8 cellular contexts compared by ENCODE assay signal in the genomic region with DNA sequence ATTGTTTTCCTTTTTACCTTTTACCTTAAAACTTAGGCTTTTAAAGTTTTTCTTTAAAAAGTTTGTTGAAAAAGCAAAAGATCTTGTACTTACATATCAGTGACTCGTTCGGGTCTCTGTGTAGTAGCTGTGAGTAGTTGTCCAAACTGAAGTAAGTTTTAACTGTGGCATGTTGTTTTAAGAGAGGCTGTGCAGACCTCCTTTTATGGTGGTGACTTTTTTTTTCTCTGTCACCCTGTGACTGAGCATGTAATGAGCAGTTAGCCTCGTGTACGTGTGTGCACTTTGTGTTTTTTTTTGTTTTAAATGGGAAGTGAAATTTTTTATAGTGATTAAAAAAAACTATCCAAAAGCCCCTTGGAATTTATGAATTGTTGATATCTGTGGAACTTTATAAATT. TPM values are rescaled to one million over a fixed set of nuclear protein-coding genes. Genes with fewer than 3 reads are reported as not detected.
DNase-seq lines count a peak whose midpoint lies in the region; ATAC-seq and TF ChIP-seq lines count a peak whose summit lies in the region.

A gene with protein sequence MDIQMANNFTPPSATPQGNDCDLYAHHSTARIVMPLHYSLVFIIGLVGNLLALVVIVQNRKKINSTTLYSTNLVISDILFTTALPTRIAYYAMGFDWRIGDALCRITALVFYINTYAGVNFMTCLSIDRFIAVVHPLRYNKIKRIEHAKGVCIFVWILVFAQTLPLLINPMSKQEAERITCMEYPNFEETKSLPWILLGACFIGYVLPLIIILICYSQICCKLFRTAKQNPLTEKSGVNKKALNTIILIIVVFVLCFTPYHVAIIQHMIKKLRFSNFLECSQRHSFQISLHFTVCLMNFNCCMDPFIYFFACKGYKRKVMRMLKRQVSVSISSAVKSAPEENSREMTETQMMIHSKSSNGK (minus strand): TSS at position 153 of the 400 bp plus-strand sequence. CDS start 11,254 bp downstream, outside the sequence.

- TF ChIP-seq CTCF in activated B cell treated with CpG ODN at 0.5 μM for 24 hours (IDR thresholded peaks at IDR 0.05) = no peak

- no peaks in the 10 kb centered on the region for H3K27me3 ChIP-seq in stomach smooth muscle (ENCODE audit: control insufficient read depth in 1 of 2, insufficient read depth in 2 of 2, low read length in 2 of 2)

- H3K27me3 Mint-ChIP-seq in activated B cell treated with CpG ODN at 0.5 μM for 24 hours (no peaks in the 10 kb centered on the region), immature natural killer cell (ENCODE audit: low read depth in 3 of 3) (peaks cover 0 to 2% (median 2%) of the 10 kb centered on the region in 3 donors)

- H3K36me3 ChIP-seq in stomach smooth muscle (ENCODE audit: control insufficient read depth in 2 of 2, insufficient read depth in 2 of 2, low read length in 2 of 2) = no peaks in the 10 kb centered on the region

- H3K4me3 Mint-ChIP-seq in activated B cell treated with CpG ODN at 0.5 μM for 24 hours (peak within 1 kb of the TSS; percentile 95), immature natural killer cell (peak within 1 kb of the TSS; percentile 71 to 82 (median 78))

- peak; percentile 45 for DNase-seq in Ammon's horn (ENCODE audit: low spot score)
- DNase-seq in activated B cell treated with CpG ODN at 0.5 μM for 24 hours = no peak
- DNase-seq in immature natural killer cell = peak in 2 of 3 donors; percentile 40 to 52
- no peak for DNase-seq in NCI-H1048 (lab: John Stamatoyannopoulos, UW)
- no peak for DNase-seq in NCI-H1092 (lab: John Stamatoyannopoulos, UW)

- intact Hi-C loops in activated B cell treated with CpG ODN at 0.5 μM for 24 hours (cut with micrococcal nuclease) = loop anchor here (1.0 kb wide), 8 partner anchors 11 to 125 kb away; no protein-coding TSS in a partner anchor

- POLR2A ChIA-PET in activated B cell treated with CpG ODN at 0.5 μM for 24 hours (lab: Charles Lee) = interaction anchor here (0.7 to 5.2 kb wide), 25 partner anchors 9 to 199 kb away, joined by 3 to 75 read pairs (median 5); a partner anchor contains a TSS

- H3K4me1 Mint-ChIP-seq in activated B cell treated with CpG ODN at 0.5 μM for 24 hours (peaks cover 82% of the 10 kb centered on the region), immature natural killer cell (peaks cover 56 to 77% of the 10 kb centered on the region in 2 donors)

- H3K9me3 ChIP-seq in stomach smooth muscle (ENCODE audit: control insufficient read depth in 2 of 2, low read length in 2 of 2) = no peaks in the 10 kb centered on the region

- H3K4me1 ChIP-seq in stomach smooth muscle (ENCODE audit: control insufficient read depth, insufficient read depth, low read length) = peaks cover 27% of the 10 kb centered on the region

- H3K4me3 ChIP-seq in stomach smooth muscle (ENCODE audit: low read length in 2 of 2) = peak within 1 kb of the TSS; percentile 68

- H3K36me3 Mint-ChIP-seq in activated B cell treated with CpG ODN at 0.5 μM for 24 hours (ENCODE audit: low read depth) (peaks cover 54% of the 10 kb centered on the region), immature natural killer cell (peaks cover 5 to 23% (median 5%) of the 10 kb centered on the region in 3 donors)

- H3K9me3 Mint-ChIP-seq in activated B cell treated with CpG ODN at 0.5 μM for 24 hours = no peaks in the 10 kb centered on the region
- H3K9me3 Mint-ChIP-seq in immature natural killer cell = no peaks in the 10 kb centered on the region

- CTCF ChIA-PET in activated B cell treated with CpG ODN at 0.5 μM for 24 hours (lab: Charles Lee) = interaction anchor here (0.7 to 3.9 kb wide), 10 partner anchors 19 to 128 kb away, joined by 3 to 16 read pairs (median 4); no protein-coding TSS in a partner anchor

- ATAC-seq in GM19328 (IDR thresholded peaks at IDR 0.05; ENCODE audit: unreplicated experiment) = peak; percentile 50
- ATAC-seq in HG03175 (IDR thresholded peaks at IDR 0.05; ENCODE audit: unreplicated experiment) = peak; percentile 59
- ATAC-seq in activated B cell treated with CpG ODN at 0.5 μM for 24 hours (ENCODE audit: low read depth) = peak; percentile 83

- H3K9ac ChIP-seq in stomach smooth muscle (ENCODE audit: low read length in 2 of 2) = peak within 1 kb of the TSS; percentile 75 to 77

- H3K27ac Mint-ChIP-seq in activated B cell treated with CpG ODN at 0.5 μM for 24 hours (peak within 1 kb of the TSS; percentile 92), immature natural killer cell (peak within 1 kb of the TSS; percentile 66 to 92 (median 82))

- H3K27ac ChIP-seq in stomach smooth muscle (ENCODE audit: low read length) = peak within 1 kb of the TSS; percentile 43

RNA-seq across cellular contexts. Expression of the gene that starts here (rescaled TPM):
- 84.5 and 86.4 TPM in 2 replicates for total RNA-seq in activated B cell treated with CpG ODN at 0.5 μM for 24 hours
- 100 to 1,000 TPM in 1 of 3 donors, 10 to 100 TPM in 2; 63.2 to 154 (median 87.1) TPM for polyA plus RNA-seq in immature natural killer cell

Comparison
In these comparisons a context has a peak if more than half of its experiments do, and no peak if none do; other contexts are left out.
1. DNase-seq: peak in Ammon's horn (single experiment) and immature natural killer cell (2 of 3); none in activated B cell treated with CpG ODN at 0.5 μM for 24 hours (single experiment), NCI-H1048 (single experiment) and NCI-H1092 (single experiment).
2. Peak in every context shown above with its lines, with median percentiles within 50 percentile points of each other: ATAC-seq.